ENCODE assay signal across 8 cellular contexts in genomic region chr17:74862108-74862901, GRCh38. TPM values are rescaled to one million over a fixed set of nuclear protein-coding genes. Genes with fewer than 3 reads are reported as not detected.
DNase-seq lines count a peak whose midpoint lies in the region; ATAC-seq and TF ChIP-seq lines count a peak whose summit lies in the region.

No MANE protein-coding gene starts in this region.

- peak; percentile 12 for DNase-seq in NK-92 treated with Interleukin-12 subunit alpha and Interleukin-12 subunit beta, amount 100 ng/mL, for 24 hours (lab: John Stamatoyannopoulos, UW)
- DNase-seq in NK-92 (lab: John Stamatoyannopoulos, UW; ENCODE audit: unreplicated experiment) (no peak), NOMO-1 (lab: John Stamatoyannopoulos, UW; ENCODE audit: unreplicated experiment in 2 of 2) (peak; percentile 22 to 33), fibroblast of mammary gland (ENCODE audit: low read depth) (no peak), omental fat pad (ENCODE audit: low spot score) (peak; percentile 48), testis (peak; percentile 53)
- peak; percentile 77 for DNase-seq in activated T-cell treated with anti-CD3 and anti-CD28 coated beads, Interleukin-2, amount 50 U/mL, for 24 hours

- WGBS in testis, 2 donors: 41% methylated on average over 25 of the region's 25 CpGs

- no peak overlapping the region for H3K27ac ChIP-seq in testis

- no peak overlapping the region for H3K4me3 ChIP-seq in fibroblast of mammary gland (ENCODE audit: control insufficient read depth, low read depth, low read length)
- peak overlapping the region in 1 of 2 donors; percentile 9 for H3K4me3 ChIP-seq in testis

- no peaks in the 10 kb centered on the region for H3K27me3 ChIP-seq in testis

- ATAC-seq in omental fat pad (ENCODE audit: low FRiP score): no peak
- no peak for ATAC-seq in HG02884 (IDR thresholded peaks at IDR 0.05; ENCODE audit: unreplicated experiment)

- intact Hi-C loops in testis (cut with DNase I; ENCODE audit: low total_unique reads): loop anchor here (5.0 kb wide), 1 partner anchor 65 kb away; no protein-coding TSS in a partner anchor

- peaks cover 13% of the 10 kb centered on the region for H3K4me1 ChIP-seq in testis

- peak overlapping the region; percentile 15 for H3K4me3 Mint-ChIP-seq in activated T-cell treated with anti-CD3 and anti-CD28 coated beads, Interleukin-2, amount 50 U/mL, for 24 hours

- TF ChIP-seq CTCF in fibroblast of mammary gland (conservative IDR thresholded peaks at IDR 0.05; ENCODE audit: control insufficient read depth, insufficient read depth, low read depth, low read length) (peak; percentile 50), omental fat pad (IDR thresholded peaks at IDR 0.05) (peak in 1 of 3 donors; percentile 10), testis (IDR thresholded peaks at IDR 0.05) (peak; percentile 13 to 54 (median 52))

- peaks cover 6% of the 10 kb centered on the region for H3K36me3 Mint-ChIP-seq in activated T-cell treated with anti-CD3 and anti-CD28 coated beads, Interleukin-2, amount 50 U/mL, for 24 hours (ENCODE audit: low read depth)

- no peak for TF ChIP-seq POLR2A in testis (IDR thresholded peaks at IDR 0.05)

- no peaks in the 10 kb centered on the region for H3K9me3 ChIP-seq in testis

- H3K4me1 Mint-ChIP-seq in activated T-cell treated with anti-CD3 and anti-CD28 coated beads, Interleukin-2, amount 50 U/mL, for 24 hours (ENCODE audit: low read depth): peaks cover 19% of the 10 kb centered on the region

- no peaks in the 10 kb centered on the region for H3K36me3 ChIP-seq in testis (ENCODE audit: low read depth, missing control alignments)

- no peaks in the 10 kb centered on the region for H3K9me3 Mint-ChIP-seq in activated T-cell treated with anti-CD3 and anti-CD28 coated beads, Interleukin-2, amount 50 U/mL, for 24 hours

- peaks cover 39% of the 10 kb centered on the region for H3K27me3 Mint-ChIP-seq in activated T-cell treated with anti-CD3 and anti-CD28 coated beads, Interleukin-2, amount 50 U/mL, for 24 hours

- H3K27ac Mint-ChIP-seq in activated T-cell treated with anti-CD3 and anti-CD28 coated beads, Interleukin-2, amount 50 U/mL, for 24 hours: no peak overlapping the region

RNA-seq across cellular contexts. Expression of gene GRIN2C, which starts 2.6 kb away (rescaled TPM):
- 1 to 10 TPM in 3 of 4 donors, not detected in 1; 1.0 to 4.7 (median 1.6) TPM for total RNA-seq in omental fat pad
- total RNA-seq in testis: 10 to 100 TPM; 20.1 to 20.8 TPM
- polyA plus RNA-seq in testis (ENCODE audit: insufficient read depth, low read depth, low replicate concordance): 7.7 TPM

RNA-seq across cellular contexts. Expression of gene FDXR, which starts 10.5 kb away (rescaled TPM):
- 1 to 10 TPM; 4.4 to 5.7 (median 5.2) TPM for total RNA-seq in omental fat pad
- total RNA-seq in testis: 100 to 1,000 TPM; 204 to 216 TPM
- 97.1 TPM for polyA plus RNA-seq in testis (ENCODE audit: insufficient read depth, low read depth, low replicate concordance)

RNA-seq across cellular contexts. Expression of gene FADS6, which starts 31.1 kb away (rescaled TPM):
- total RNA-seq in omental fat pad (not detected), testis (1 to 10 TPM; 1.4 to 2.0 TPM)
- 0.95 TPM for polyA plus RNA-seq in testis (ENCODE audit: insufficient read depth, low read depth, low replicate concordance)

Comparison
In these comparisons a context has a peak if more than half of its experiments do, and no peak if none do; other contexts are left out.
1. DNase-seq: peak in NK-92 treated with Interleukin-12 subunit alpha and Interleukin-12 subunit beta, amount 100 ng/mL, for 24 hours (single experiment), NOMO-1 (2 of 2), activated T-cell treated with anti-CD3 and anti-CD28 coated beads, Interleukin-2, amount 50 U/mL, for 24 hours (single experiment), omental fat pad (single experiment) and testis (single experiment); none in NK-92 (single experiment) and fibroblast of mammary gland (single experiment).
2. RNA of gene FDXR, which starts 10.5 kb away (total RNA-seq): 204 to 216 TPM in testis; 4.4 to 5.7 TPM in omental fat pad; every median in the first group is over 10 times any median in the second.